ENCODE assay signal across 25 cellular contexts in the genomic region with DNA sequence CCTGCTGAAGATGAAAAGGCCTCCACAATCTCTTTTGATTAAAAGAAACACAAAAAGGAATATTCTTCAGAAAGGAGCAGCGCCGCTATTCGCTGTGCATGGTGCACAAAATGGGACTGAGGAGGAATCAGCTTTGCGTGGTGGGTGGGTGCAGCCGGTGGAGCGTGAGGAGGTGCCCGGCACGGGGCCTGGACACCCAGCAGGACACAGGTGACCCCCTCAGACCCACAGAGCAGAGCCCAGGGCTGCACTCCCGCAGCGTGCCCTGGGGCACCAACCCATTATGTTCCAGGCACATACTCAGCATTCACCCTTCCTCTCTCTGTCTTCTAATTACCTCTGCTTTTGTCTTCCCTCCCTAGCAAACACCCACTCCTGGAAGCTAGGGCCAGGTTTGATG.
A peak's percentile ranks its signal among the peaks of the same experiment; 100 is the strongest.
DNase-seq lines count a peak whose midpoint lies in the region; ATAC-seq, FAIRE-seq and TF ChIP-seq lines count a peak whose summit lies in the region.
"Had no signal": no experiment of that assay in that cellular context is flagged by ENCODE, and none has a peak within 500 bp of the region (broad histone marks: within the 10 kb centered on the region; RNA-seq: fewer than 3 reads in every experiment).

No MANE protein-coding gene starts in this region.

- TF ChIP-seq EP300 in SK-N-SH (IDR thresholded peaks at IDR 0.05; ENCODE audit: borderline replicate concordance in 1 of 2, low read depth in 1 of 2, low read length in 1 of 2), result no peak
- TF ChIP-seq EP300 in gastroesophageal sphincter (IDR thresholded peaks at IDR 0.05), result no peak

- no peaks in the 10 kb centered on the region for H3F3A ChIP-seq in SK-N-SH (replicated peaks; ENCODE audit: insufficient read depth)

- FAIRE-seq in kidney (lab: Jason Lieb, UNC), result no peak
- FAIRE-seq: A204.1, G401.6 had no signal

- TF ChIP-seq POLR2A in spleen (IDR thresholded peaks at IDR 0.05), result no peak
- no peak for TF ChIP-seq POLR2A in gastroesophageal sphincter (IDR thresholded peaks at IDR 0.05)

- no peaks in the 10 kb centered on the region for H3K4me1 ChIP-seq in kidney (ENCODE audit: control insufficient read depth in 1 of 2, insufficient read depth in 1 of 2, low read depth in 1 of 2, low read length in 2 of 2)
- H3K4me1 ChIP-seq in spleen, result no peaks in the 10 kb centered on the region
- H3K4me1 ChIP-seq in SK-N-SH (ENCODE audit: control insufficient read depth in 1 of 2, insufficient read depth in 2 of 2, low read depth in 1 of 2, low read length in 1 of 2), result no peaks in the 10 kb centered on the region; a peak in 1 of 4 replicates
- H3K4me1 ChIP-seq in gastroesophageal sphincter, result no peaks in the 10 kb centered on the region
- H3K4me1 ChIP-seq: SJCRH30 had no signal

- CTCF ChIA-PET in SK-N-SH (lab: Yijun Ruan, JAX), result interaction anchor here (0.8 to 1.0 kb wide), 2 partner anchors 124 to 209 kb away, joined by 3 to 4 read pairs; no protein-coding TSS in a partner anchor

- H3K27me3 ChIP-seq in spleen (replicated peaks in 1 of 7) (peaks cover 0 to 11% (median 0%) of the 10 kb centered on the region in 7 donors), SK-N-SH (ENCODE audit: insufficient read depth) (no peaks in the 10 kb centered on the region), gastroesophageal sphincter (peaks cover 7% of the 10 kb centered on the region)
- H3K27me3 ChIP-seq: BLaER1 treated with 17β-estradiol and CSF1 and Interleukin-3, amounts not matched to agents 10 nM and 100 nM; SJCRH30 had no signal

- H2AFZ ChIP-seq in SK-N-SH (ENCODE audit: low read depth), result no peak overlapping the region

- H3K4me3 ChIP-seq in kidney (ENCODE audit: low read length in 2 of 2) (no peak overlapping the region), spleen (no peak overlapping the region), SK-N-SH (ENCODE audit: low read depth in 2 of 2, low read length in 1 of 2) (no peak overlapping the region), gastroesophageal sphincter (no peak overlapping the region)
- H3K4me3 ChIP-seq: BLaER1 treated with 17β-estradiol and CSF1 and Interleukin-3, amounts not matched to agents 10 nM and 100 nM; SJCRH30 had no signal

- H3K9me2 ChIP-seq in SK-N-SH, result no peaks in the 10 kb centered on the region

- H3K36me3 ChIP-seq in kidney (ENCODE audit: control insufficient read depth in 1 of 2, insufficient read depth in 2 of 2, low read length in 2 of 2) (no peaks in the 10 kb centered on the region), spleen (no peaks in the 10 kb centered on the region), SK-N-SH (replicated peaks in 1 of 2; ENCODE audit: control insufficient read depth in 1 of 2, insufficient read depth in 2 of 2, low read length in 1 of 2) (no peaks in the 10 kb centered on the region), gastroesophageal sphincter (no peaks in the 10 kb centered on the region)
- H3K36me3 ChIP-seq: BLaER1 treated with 17β-estradiol and CSF1 and Interleukin-3, amounts not matched to agents 10 nM and 100 nM; SJCRH30 had no signal

- peak; percentile 81 for DNase-seq in ELF-1 (ENCODE audit: low read depth, low spot score)
- peak; percentile 25 for DNase-seq in NCI-H69 (lab: John Stamatoyannopoulos, UW)
- peak; percentile 39 for DNase-seq in kidney
- DNase-seq in spleen, result peak; percentile 33
- DNase-seq in COLO668 (lab: John Stamatoyannopoulos, UW; ENCODE audit: unreplicated experiment), result no peak
- no peak for DNase-seq in NCI-H526 treated with DMSO at 0.1 percent for 48 hours (lab: John Stamatoyannopoulos, UW)
- DNase-seq in SK-N-SH, result no peak
- DNase-seq: CD4-positive, alpha-beta T cell; COR-L47; DMS53; NCI-H1092; NCI-H1417 treated with DMSO at 0.1 percent for 48 hours; NCI-H1694 treated with DMSO at 0.1 percent for 48 hours; NCI-H2081; NCI-H510A treated with DMSO at 0.1 percent for 48 hours; NCI-H774; NK-92 treated with Interleukin-12 subunit alpha and Interleukin-12 subunit beta, amount 100 ng/mL, for 24 hours; PC-3; SJCRH30 had no signal

- intact Hi-C loops in kidney (cut with DNase I), result no loop called here
- intact Hi-C loops in spleen (cut with DNase I; ENCODE audit: low total_unique reads), result no loop called here

- ATAC-seq in gastroesophageal sphincter, result no peak
- ATAC-seq: HCT116, PC-3, Right ventricle myocardium inferior had no signal

- TF ChIP-seq CTCF in kidney (IDR thresholded peaks at IDR 0.05; ENCODE audit: borderline replicate concordance, extremely low read depth, insufficient read depth) (no peak), spleen (IDR thresholded peaks at IDR 0.05 in 8 of 11, conservative IDR thresholded peaks at IDR 0.05 in 3 of 11) (no peak), SK-N-SH (IDR thresholded peaks at IDR 0.05) (no peak), gastroesophageal sphincter (IDR thresholded peaks at IDR 0.05) (no peak)

- no peaks in the 10 kb centered on the region for H4K20me1 ChIP-seq in SK-N-SH (ENCODE audit: insufficient read depth)
- H4K20me1 ChIP-seq: BLaER1 treated with 17β-estradiol and CSF1 and Interleukin-3, amounts not matched to agents 10 nM and 100 nM had no signal

- H3K27ac ChIP-seq in kidney (ENCODE audit: low read depth in 2 of 2, low read length in 2 of 2) (no peak overlapping the region), spleen (no peak overlapping the region), SK-N-SH (ENCODE audit: low read depth in 2 of 2, low read length in 1 of 2) (no peak overlapping the region), gastroesophageal sphincter (no peak overlapping the region)
- H3K27ac ChIP-seq: BLaER1 treated with 17β-estradiol and CSF1 and Interleukin-3, amounts not matched to agents 10 nM and 100 nM; SJCRH30 had no signal

- TF ChIP-seq RAD21 in SK-N-SH (IDR thresholded peaks at IDR 0.05; ENCODE audit: low read length), result no peak

- H3K79me2 ChIP-seq in SK-N-SH (ENCODE audit: insufficient read depth), result no peaks in the 10 kb centered on the region

- no peak overlapping the region for H3K9ac ChIP-seq in kidney (ENCODE audit: low read length in 2 of 2)
- no peak overlapping the region for H3K9ac ChIP-seq in SK-N-SH
- H3K9ac ChIP-seq: BLaER1 treated with 17β-estradiol and CSF1 and Interleukin-3, amounts not matched to agents 10 nM and 100 nM had no signal

- POLR2A ChIA-PET in SK-N-SH (lab: Yijun Ruan, JAX), result no interaction called here

- WGBS in spleen, 5 donors, result 89 to 94% (median 92%) methylated on average over 10 of the region's 10 CpGs
- 72% methylated on average over 7 of the region's 10 CpGs for WGBS in SK-N-SH (ENCODE audit: low lambda C conversion rate)
- WGBS in gastroesophageal sphincter (ENCODE audit: low coverage in 1 of 2), 2 donors, result 94% methylated on average over 8 of the region's 10 CpGs; no CpG with 5 or more reads in 1 of the 2 donors

- no peaks in the 10 kb centered on the region for H3K9me3 ChIP-seq in kidney (ENCODE audit: control insufficient read depth in 1 of 2, low read length in 2 of 2)
- H3K9me3 ChIP-seq in spleen, result peaks cover 0 to 6% (median 0%) of the 10 kb centered on the region in 8 donors
- no peaks in the 10 kb centered on the region for H3K9me3 ChIP-seq in SK-N-SH
- peaks cover 0 to 9% (median 0%) of the 10 kb centered on the region in 3 donors for H3K9me3 ChIP-seq in gastroesophageal sphincter
- H3K9me3 ChIP-seq: SJCRH30 had no signal

- no peak overlapping the region for H3K4me2 ChIP-seq in SK-N-SH

TF ChIP-seq in SK-N-SH, 30 proteins besides CTCF, POLR2A, EP300 and RAD21:
- TF ChIP-seq NRF1 (IDR thresholded peaks at IDR 0.05; ENCODE audit: low read depth, low read length) (no peak), EZH2phosphoT487 (IDR thresholded peaks at IDR 0.05; ENCODE audit: borderline replicate concordance, low read depth) (no peak), JUND (IDR thresholded peaks at IDR 0.05) (no peak), MXI1 (IDR thresholded peaks at IDR 0.05; ENCODE audit: low read depth, low read length) (no peak), MEF2A (IDR thresholded peaks at IDR 0.05; ENCODE audit: borderline replicate concordance, low read depth) (no peak), FOXM1 (IDR thresholded peaks at IDR 0.05; ENCODE audit: low read depth) (no peak)
- TF ChIP-seq, protein P1, sequence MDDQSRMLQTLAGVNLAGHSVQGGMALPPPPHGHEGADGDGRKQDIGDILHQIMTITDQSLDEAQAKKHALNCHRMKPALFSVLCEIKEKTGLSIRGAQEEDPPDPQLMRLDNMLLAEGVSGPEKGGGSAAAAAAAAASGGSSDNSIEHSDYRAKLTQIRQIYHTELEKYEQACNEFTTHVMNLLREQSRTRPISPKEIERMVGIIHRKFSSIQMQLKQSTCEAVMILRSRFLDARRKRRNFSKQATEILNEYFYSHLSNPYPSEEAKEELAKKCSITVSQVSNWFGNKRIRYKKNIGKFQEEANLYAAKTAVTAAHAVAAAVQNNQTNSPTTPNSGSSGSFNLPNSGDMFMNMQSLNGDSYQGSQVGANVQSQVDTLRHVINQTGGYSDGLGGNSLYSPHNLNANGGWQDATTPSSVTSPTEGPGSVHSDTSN (IDR thresholded peaks at IDR 0.05), result no peak

Comparison
In these comparisons a context has a peak if more than half of its experiments do, and no peak if none do; other contexts are left out.
1. DNase-seq: peak in ELF-1 (single experiment), NCI-H69 (single experiment), kidney (single experiment) and spleen (single experiment); none in COLO668 (single experiment), NCI-H526 treated with DMSO at 0.1 percent for 48 hours (single experiment) and SK-N-SH (single experiment).